In the genomic region with DNA sequence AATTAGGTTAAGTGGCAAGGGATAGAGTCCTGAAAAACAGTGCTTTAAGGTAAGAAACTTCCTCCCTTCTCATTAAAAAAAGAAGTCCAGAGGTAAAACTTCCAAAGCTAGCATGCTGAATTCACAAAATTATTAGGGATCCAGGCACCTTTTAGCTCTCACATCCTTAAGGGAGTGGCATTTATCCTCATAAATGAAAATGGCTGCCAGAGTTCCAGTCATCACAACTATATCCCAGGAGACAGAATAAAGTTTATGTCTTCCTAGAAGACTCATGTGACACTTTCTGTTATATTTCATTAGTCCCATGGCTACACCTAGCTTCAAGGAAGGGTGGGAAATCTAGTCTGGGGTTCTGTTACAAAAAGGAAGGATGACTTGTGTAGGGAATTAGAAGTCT, we compare ENCODE assay signal across 29 cellular contexts. TPM values are rescaled to one million over a fixed set of nuclear protein-coding genes. Genes with fewer than 3 reads are reported as not detected.
"Had no signal": no experiment of that assay in that cellular context is flagged by ENCODE, and none has a peak within 500 bp of the region (broad histone marks: within the 10 kb centered on the region; RNA-seq: fewer than 3 reads in every experiment).

No MANE protein-coding gene starts in this region.

- H3K4me1 ChIP-seq: ascending aorta, foreskin keratinocyte, pancreas, prostate gland had no signal

- ATAC-seq: sciatic nerve; stimulated activated memory B cell treated with anti-CD40 and anti-IgM and Interleukin-4, amounts not matched to agents 10 μg/mL and 1 μg/mL and 100 μg/mL, for 72 hours; stimulated activated naive CD8-positive, alpha-beta T cell treated with anti-CD3 and anti-CD28 coated beads, Interleukin-15, amount 100 ng/mL, for 72 hours; upper lobe of right lung had no signal

- H3K9me3 Mint-ChIP-seq: dendritic cell treated with granulocyte-macrophage colony-stimulating factor and Interleukin-4, amounts not matched to agents 40 ng/mL and 50 ng/mL, for 4 days; stimulated activated naive CD8-positive, alpha-beta T cell treated with anti-CD3 and anti-CD28 coated beads, Interleukin-15, amount 100 ng/mL, for 72 hours had no signal

- FAIRE-seq: pancreas, small intestine had no signal

- H3K4me3 Mint-ChIP-seq: activated naive CD8-positive, alpha-beta T cell treated with anti-CD3 and anti-CD28 coated beads, Interleukin-2, amount 10 ng/mL, durations not matched to agents 7 days and 5 days; dendritic cell treated with granulocyte-macrophage colony-stimulating factor and Interleukin-4, amounts not matched to agents 40 ng/mL and 50 ng/mL, for 4 days; endodermal cell; mesothelial cell of epicardium; naive B cell; nephron progenitor cell; stimulated activated memory B cell treated with anti-CD40 and anti-IgM and Interleukin-4, amounts not matched to agents 10 μg/mL and 1 μg/mL and 100 μg/mL, for 72 hours; stimulated activated naive CD8-positive, alpha-beta T cell treated with anti-CD3 and anti-CD28 coated beads, Interleukin-15, amount 100 ng/mL, for 72 hours had no signal

- H3K36me3 ChIP-seq: ascending aorta, esophagus muscularis mucosa, heart right ventricle, neutrophil, pancreas, prostate gland, thyroid gland, upper lobe of right lung had no signal

- DNase-seq: activated CD4-positive, alpha-beta T cell treated with anti-CD3 and anti-CD28 coated beads for 48 hours; activated CD4-positive, alpha-beta T cell treated with anti-CD3 and anti-CD28 coated beads, Interleukin-2, amount 50 U/mL, for 48 hours; activated CD8-positive, alpha-beta memory T cell treated with anti-CD3 and anti-CD28 coated beads for 24 hours; activated effector memory CD4-positive, alpha-beta T cell treated with Interleukin-2 at 50 U/mL for 16 hours; activated naive CD4-positive, alpha-beta T cell treated with Interleukin-2 at 50 U/mL for 16 hours; activated naive CD8-positive, alpha-beta T cell treated with anti-CD3 and anti-CD28 coated beads, Interleukin-2, amount 10 ng/mL, durations not matched to agents 7 days and 5 days; caudate nucleus; endodermal cell; heart right ventricle; naive B cell; nephron progenitor cell; pancreas; retina; small intestine; stimulated activated CD4-positive, alpha-beta T cell treated with anti-CD3 and anti-CD28 coated beads, Interleukin-1b, Interleukin-23, amount 100 ng/mL, for 48 hours; stimulated activated CD4-positive, alpha-beta T cell treated with anti-CD3 and anti-CD28 coated beads, Interleukin-4, amount 100 ng/mL, for 4 hours; stimulated activated CD8-positive, alpha-beta memory T cell treated with anti-CD3 and anti-CD28 coated beads, Interleukin-4, amount 100 ng/mL, for 48 hours; stimulated activated naive CD8-positive, alpha-beta T cell treated with anti-CD3 and anti-CD28 coated beads, Interleukin-15, amount 100 ng/mL, for 72 hours; thyroid gland; upper lobe of right lung had no signal

- H3K4me3 ChIP-seq: ascending aorta, esophagus muscularis mucosa, heart right ventricle, pancreas, prostate gland, thyroid gland, upper lobe of right lung had no signal

- H3K27ac Mint-ChIP-seq: activated naive CD8-positive, alpha-beta T cell treated with anti-CD3 and anti-CD28 coated beads, Interleukin-2, amount 10 ng/mL, durations not matched to agents 7 days and 5 days; dendritic cell treated with granulocyte-macrophage colony-stimulating factor and Interleukin-4, amounts not matched to agents 40 ng/mL and 50 ng/mL, for 4 days; endodermal cell; mesothelial cell of epicardium; naive B cell; nephron progenitor cell; stimulated activated memory B cell treated with anti-CD40 and anti-IgM and Interleukin-4, amounts not matched to agents 10 μg/mL and 1 μg/mL and 100 μg/mL, for 72 hours; stimulated activated naive CD8-positive, alpha-beta T cell treated with anti-CD3 and anti-CD28 coated beads, Interleukin-15, amount 100 ng/mL, for 72 hours had no signal

- H3K27ac ChIP-seq: ascending aorta, esophagus muscularis mucosa, foreskin keratinocyte, heart right ventricle, neutrophil, prostate gland, thyroid gland, upper lobe of right lung had no signal

- H3K9me3 ChIP-seq: ascending aorta, neutrophil, pancreas, prostate gland, thyroid gland, upper lobe of right lung had no signal

- H3K36me3 Mint-ChIP-seq: activated naive CD8-positive, alpha-beta T cell treated with anti-CD3 and anti-CD28 coated beads, Interleukin-2, amount 10 ng/mL, durations not matched to agents 7 days and 5 days; mesothelial cell of epicardium; stimulated activated memory B cell treated with anti-CD40 and anti-IgM and Interleukin-4, amounts not matched to agents 10 μg/mL and 1 μg/mL and 100 μg/mL, for 72 hours had no signal

- H3K27me3 ChIP-seq: ascending aorta, pancreas, thyroid gland had no signal

- H3K4me1 Mint-ChIP-seq: activated naive CD8-positive, alpha-beta T cell treated with anti-CD3 and anti-CD28 coated beads, Interleukin-2, amount 10 ng/mL, durations not matched to agents 7 days and 5 days; naive B cell; stimulated activated memory B cell treated with anti-CD40 and anti-IgM and Interleukin-4, amounts not matched to agents 10 μg/mL and 1 μg/mL and 100 μg/mL, for 72 hours; stimulated activated naive CD8-positive, alpha-beta T cell treated with anti-CD3 and anti-CD28 coated beads, Interleukin-15, amount 100 ng/mL, for 72 hours had no signal

RNA-seq across cellular contexts. Expression of gene ADORA2B, which starts 23.3 kb away (rescaled TPM):
- total RNA-seq: ascending aorta, thyroid gland had no signal
